ENCODE assay signal across 8 cellular contexts in the genomic region with DNA sequence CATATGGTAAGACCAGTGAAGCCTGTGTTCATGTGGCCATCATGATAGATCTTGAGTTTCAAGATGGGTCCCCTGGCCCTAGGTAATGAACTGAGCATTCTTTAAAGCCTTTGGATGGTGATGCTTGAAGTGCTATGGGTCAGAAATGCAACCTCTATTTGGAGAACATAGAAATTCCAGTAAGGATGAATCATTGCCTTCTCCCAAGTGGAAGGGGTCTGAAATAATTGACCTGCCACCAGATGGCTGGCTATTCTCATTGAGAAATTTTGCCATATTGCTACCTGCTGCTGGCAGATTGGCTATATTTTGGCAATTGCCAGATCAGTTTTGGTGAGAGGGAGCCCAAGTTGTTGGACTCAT. TPM values are rescaled to one million over a fixed set of nuclear protein-coding genes. Genes with fewer than 3 reads are reported as not detected.
A peak's percentile ranks its signal among the peaks of the same experiment; 100 is the strongest.
DNase-seq lines count a peak whose midpoint lies in the region; ATAC-seq, FAIRE-seq and TF ChIP-seq lines count a peak whose summit lies in the region.

No MANE protein-coding gene starts in this region.

- H3K36me3 ChIP-seq in HEK293 (ENCODE audit: control insufficient read depth in 2 of 2, insufficient read depth in 1 of 2, low read length in 2 of 2): no peaks in the 10 kb centered on the region

- CTCF ChIA-PET in HEK293 (lab: Yijun Ruan, JAX): interaction anchor here (0.9 to 13.1 kb wide), 6 partner anchors 11 to 61 kb away, joined by 3 to 317 read pairs (median 6); no protein-coding TSS in a partner anchor
- CTCF ChIA-PET in activated CD4-positive, alpha-beta memory T cell treated with anti-CD3 and anti-CD28 coated beads for 36 hours (lab: Charles Lee): interaction anchor here (0.9 to 4.5 kb wide), 8 partner anchors 10 to 376 kb away, joined by 3 to 55 read pairs (median 6); a partner anchor contains a TSS

- no peaks in the 10 kb centered on the region for H3K9me3 Mint-ChIP-seq in activated CD4-positive, alpha-beta memory T cell treated with anti-CD3 and anti-CD28 coated beads for 36 hours
- no peaks in the 10 kb centered on the region for H3K9me3 Mint-ChIP-seq in stimulated activated naive B cell treated with anti-CD40 and anti-IgM and Interleukin-4, amounts not matched to agents 10 μg/mL and 1 μg/mL and 100 μg/mL, for 72 hours

- FAIRE-seq in urothelium cell line (lab: Jason Lieb, UNC): no peak

- no peak for TF ChIP-seq CTCF in HEK293 (tag by site-specific recombination; IDR thresholded peaks at IDR 0.05)

- intact Hi-C loops in activated CD4-positive, alpha-beta memory T cell treated with anti-CD3 and anti-CD28 coated beads for 36 hours (cut with micrococcal nuclease): loop anchor here (2.0 to 5.0 kb wide), 3 partner anchors 52 to 350 kb away; a partner anchor contains a TSS
- intact Hi-C loops in posterior cingulate gyrus (cut with DNase I): no loop called here

- DNase-seq in activated CD4-positive, alpha-beta memory T cell treated with anti-CD3 and anti-CD28 coated beads for 36 hours: no peak
- DNase-seq in hepatic stellate cell (ENCODE audit: low spot score): peak; percentile 59
- no peak for DNase-seq in stimulated activated naive B cell treated with anti-CD40 and anti-IgM and Interleukin-4, amounts not matched to agents 10 μg/mL and 1 μg/mL and 100 μg/mL, for 72 hours
- no peak for DNase-seq in erythroblast (lab: John Stamatoyannopoulos, UW)
- no peak for DNase-seq in urothelium cell line (ENCODE audit: low spot score)
- no peak for DNase-seq in posterior cingulate gyrus

- ATAC-seq in stimulated activated naive B cell treated with anti-CD40 and anti-IgM and Interleukin-4, amounts not matched to agents 10 μg/mL and 1 μg/mL and 100 μg/mL, for 72 hours (replicated peaks): peak; percentile 3 to 5
- ATAC-seq in HG02642 (IDR thresholded peaks at IDR 0.05; ENCODE audit: poor library complexity, unreplicated experiment): no peak

- H3K27me3 Mint-ChIP-seq in activated CD4-positive, alpha-beta memory T cell treated with anti-CD3 and anti-CD28 coated beads for 36 hours: no peaks in the 10 kb centered on the region
- no peaks in the 10 kb centered on the region for H3K27me3 Mint-ChIP-seq in stimulated activated naive B cell treated with anti-CD40 and anti-IgM and Interleukin-4, amounts not matched to agents 10 μg/mL and 1 μg/mL and 100 μg/mL, for 72 hours

- H3K9me3 ChIP-seq in HEK293 (ENCODE audit: control insufficient read depth, insufficient read depth, low read depth, low read length): no peaks in the 10 kb centered on the region

- H3K27ac ChIP-seq in HEK293 (ENCODE audit: extremely low read depth, low read depth, low read length): peak overlapping the region; percentile 57

- peaks cover 29% of the 10 kb centered on the region for H3K4me1 Mint-ChIP-seq in activated CD4-positive, alpha-beta memory T cell treated with anti-CD3 and anti-CD28 coated beads for 36 hours (ENCODE audit: low read depth)
- peaks cover 6 to 24% of the 10 kb centered on the region in 2 donors for H3K4me1 Mint-ChIP-seq in stimulated activated naive B cell treated with anti-CD40 and anti-IgM and Interleukin-4, amounts not matched to agents 10 μg/mL and 1 μg/mL and 100 μg/mL, for 72 hours

- H3K4me3 ChIP-seq in HEK293 (ENCODE audit: low read depth, low read length): no peak overlapping the region

- no peaks in the 10 kb centered on the region for H3K36me3 Mint-ChIP-seq in activated CD4-positive, alpha-beta memory T cell treated with anti-CD3 and anti-CD28 coated beads for 36 hours
- H3K36me3 Mint-ChIP-seq in stimulated activated naive B cell treated with anti-CD40 and anti-IgM and Interleukin-4, amounts not matched to agents 10 μg/mL and 1 μg/mL and 100 μg/mL, for 72 hours: peaks cover 0 to 2% of the 10 kb centered on the region in 2 donors

- POLR2A ChIA-PET in HEK293 (lab: Yijun Ruan, JAX): interaction anchor here (1.0 to 4.1 kb wide), 4 partner anchors 21 to 159 kb away, joined by 3 to 31 read pairs (median 8); a partner anchor contains a TSS
- POLR2A ChIA-PET in activated CD4-positive, alpha-beta memory T cell treated with anti-CD3 and anti-CD28 coated beads for 36 hours (lab: Charles Lee): interaction anchor here (1.0 to 1.4 kb wide), 3 partner anchors 53 to 160 kb away, joined by 4 to 10 read pairs (median 5); a partner anchor contains a TSS

- no peaks in the 10 kb centered on the region for H3K4me1 ChIP-seq in HEK293 (ENCODE audit: control insufficient read depth, insufficient read depth, low read length)

- peak overlapping the region; percentile 91 for H3K4me3 Mint-ChIP-seq in activated CD4-positive, alpha-beta memory T cell treated with anti-CD3 and anti-CD28 coated beads for 36 hours
- H3K4me3 Mint-ChIP-seq in stimulated activated naive B cell treated with anti-CD40 and anti-IgM and Interleukin-4, amounts not matched to agents 10 μg/mL and 1 μg/mL and 100 μg/mL, for 72 hours: peak overlapping the region in 1 of 2 donors; percentile 87

- peak overlapping the region; percentile 84 for H3K27ac Mint-ChIP-seq in activated CD4-positive, alpha-beta memory T cell treated with anti-CD3 and anti-CD28 coated beads for 36 hours
- peak overlapping the region; percentile 97 for H3K27ac Mint-ChIP-seq in stimulated activated naive B cell treated with anti-CD40 and anti-IgM and Interleukin-4, amounts not matched to agents 10 μg/mL and 1 μg/mL and 100 μg/mL, for 72 hours

- no peak for TF ChIP-seq POLR2A in erythroblast (IDR thresholded peaks at IDR 0.05; ENCODE audit: low read length)

TF ChIP-seq in HEK293, 187 proteins besides CTCF, POLR2A, EP300 and RAD21:
- TF ChIP-seq FEZF1 (tag by site-specific recombination; IDR thresholded peaks at IDR 0.05): no peak
- TF ChIP-seq, protein P1, sequence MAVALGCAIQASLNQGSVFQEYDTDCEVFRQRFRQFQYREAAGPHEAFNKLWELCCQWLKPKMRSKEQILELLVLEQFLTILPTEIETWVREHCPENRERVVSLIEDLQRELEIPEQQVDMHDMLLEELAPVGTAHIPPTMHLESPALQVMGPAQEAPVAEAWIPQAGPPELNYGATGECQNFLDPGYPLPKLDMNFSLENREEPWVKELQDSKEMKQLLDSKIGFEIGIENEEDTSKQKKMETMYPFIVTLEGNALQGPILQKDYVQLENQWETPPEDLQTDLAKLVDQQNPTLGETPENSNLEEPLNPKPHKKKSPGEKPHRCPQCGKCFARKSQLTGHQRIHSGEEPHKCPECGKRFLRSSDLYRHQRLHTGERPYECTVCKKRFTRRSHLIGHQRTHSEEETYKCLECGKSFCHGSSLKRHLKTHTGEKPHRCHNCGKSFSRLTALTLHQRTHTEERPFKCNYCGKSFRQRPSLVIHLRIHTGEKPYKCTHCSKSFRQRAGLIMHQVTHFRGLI (tag by site-specific recombination; IDR thresholded peaks at IDR 0.05): no peak
- peak; percentile 11; the same call in 1 of the 2 replicates for TF ChIP-seq ZNF335 (tag by site-specific recombination; conservative IDR thresholded peaks at IDR 0.05)
- no peak for TF ChIP-seq ZNF175 (tag by site-specific recombination; IDR thresholded peaks at IDR 0.05)
- no peak for TF ChIP-seq SCRT2 (tag by site-specific recombination; IDR thresholded peaks at IDR 0.05)
TF ChIP-seq in HEK293: peak in this region for 1.

RNA-seq across cellular contexts. Expression of a gene that starts 0.7 kb away (rescaled TPM):
- 10 to 100 TPM; 76.4 TPM for total RNA-seq in activated CD4-positive, alpha-beta memory T cell treated with anti-CD3 and anti-CD28 coated beads for 36 hours

RNA-seq across cellular contexts. Expression of a gene that starts 37.7 kb away (rescaled TPM):
- under 1 TPM; 0.24 to 0.27 TPM for total RNA-seq in activated CD4-positive, alpha-beta memory T cell treated with anti-CD3 and anti-CD28 coated beads for 36 hours

RNA-seq across cellular contexts. Expression of a gene that starts 53.0 kb away (rescaled TPM):
- total RNA-seq in activated CD4-positive, alpha-beta memory T cell treated with anti-CD3 and anti-CD28 coated beads for 36 hours: 10 to 100 TPM in 1 of 2 experiments, 1 to 10 TPM in 1; 8.1 to 11.8 TPM
